Comparison of ENCODE assay signal across 22 cellular contexts in the genomic region with DNA sequence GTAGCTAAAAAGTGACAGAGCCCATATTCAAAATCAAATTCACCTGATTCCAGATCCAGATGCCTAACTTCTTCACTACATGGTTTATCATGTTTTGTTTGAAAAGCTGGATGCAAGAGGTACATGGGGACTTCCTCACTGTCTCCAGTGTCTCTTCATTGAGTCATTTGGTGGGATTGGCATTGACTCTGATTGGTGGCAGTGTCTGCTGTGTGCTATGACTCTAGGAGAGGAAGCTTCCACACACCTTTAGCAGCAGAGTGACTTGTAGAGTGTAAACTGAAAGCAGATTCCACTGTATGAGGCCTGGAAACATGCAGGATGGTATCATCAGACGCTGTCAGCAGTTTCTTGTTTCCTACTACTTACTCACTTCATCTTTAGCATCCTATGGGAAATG.
"Had no signal": no experiment of that assay in that cellular context is flagged by ENCODE, and none has a peak within 500 bp of the region (broad histone marks: within the 10 kb centered on the region; RNA-seq: fewer than 3 reads in every experiment).

No MANE protein-coding gene starts in this region.

- H3K27me3 ChIP-seq: ovary, right atrium auricular region, right lobe of liver, tibial nerve, upper lobe of left lung, vagina had no signal

- H3K4me3 ChIP-seq: left ventricle myocardium inferior, lung, mucosa of descending colon, ovary, right atrium auricular region, right lobe of liver, smooth muscle cell, tibial nerve, upper lobe of left lung, vagina had no signal

- H3K4me1 ChIP-seq: left ventricle myocardium inferior, right atrium auricular region, right lobe of liver, tibial nerve, upper lobe of left lung, vagina had no signal

- DNase-seq: islet precursor cell; left ventricle myocardium inferior; midbrain; mucosa of descending colon; naive thymus-derived CD4-positive, alpha-beta T cell; ovary; right lobe of liver; stimulated activated CD4-positive, alpha-beta T cell treated with anti-CD3 and anti-CD28 coated beads, Interleukin-1b, Interleukin-23, amount 100 ng/mL, for 48 hours; stimulated activated CD4-positive, alpha-beta T cell treated with anti-CD3 and anti-CD28 coated beads, Interleukin-2, amount 100 ng/mL, for 48 hours; stimulated activated CD4-positive, alpha-beta T cell treated with anti-CD3 and anti-CD28 coated beads, Interleukin-4, amount 100 ng/mL, for 4 hours; stimulated activated CD8-positive, alpha-beta memory T cell treated with anti-CD3 and anti-CD28 coated beads, Interleukin-4, amount 100 ng/mL, for 48 hours; stimulated activated naive CD4-positive, alpha-beta T cell treated with Interleukin-2 at 50 U/mL for 16 hours; stimulated activated naive CD8-positive, alpha-beta T cell treated with anti-CD3 and anti-CD28 coated beads, Interleukin-15, amount 100 ng/mL, for 72 hours; substantia nigra; upper lobe of left lung had no signal

- H3K9me3 ChIP-seq: left ventricle myocardium inferior, mucosa of descending colon, ovary, right atrium auricular region, right lobe of liver, tibial nerve, upper lobe of left lung, vagina had no signal

- H3K36me3 ChIP-seq: left ventricle myocardium inferior, ovary, right atrium auricular region, right lobe of liver, tibial nerve, upper lobe of left lung, vagina had no signal

- ATAC-seq: mucosa of descending colon; naive thymus-derived CD4-positive, alpha-beta T cell; natural killer cell treated with Interleukin-12 subunit alpha and Interleukin-12 subunit beta and Interleukin-15 and Interleukin-18, amount 100 ng/mL, for 72 hours; right lobe of liver; stimulated activated memory B cell treated with anti-CD40 and anti-IgM and Interleukin-4, amounts not matched to agents 10 μg/mL and 1 μg/mL and 100 μg/mL, for 72 hours; stimulated activated naive CD8-positive, alpha-beta T cell treated with anti-CD3 and anti-CD28 coated beads, Interleukin-15, amount 100 ng/mL, for 72 hours had no signal

- H3K27ac ChIP-seq: left ventricle myocardium inferior, ovary, right atrium auricular region, right lobe of liver, tibial nerve, upper lobe of left lung, vagina had no signal

- H3K4me2 ChIP-seq: smooth muscle cell had no signal
